In genomic region chr20:4766631-4767030, GRCh38 we compare ENCODE assay signal across 1 cellular context.
TF ChIP-seq lines count a peak whose summit lies in the region.

No MANE protein-coding gene starts in this region.

TF ChIP-seq in HepG2, 621 proteins besides CTCF, POLR2A, EP300 and RAD21:
- TF ChIP-seq ZFP36 (IDR thresholded peaks at IDR 0.05; ENCODE audit: borderline replicate concordance, low read depth, low read length, partially characterized antibody), result no peak
- no peak for TF ChIP-seq TAF1 (CRISPR knock-in tag; IDR thresholded peaks at IDR 0.05)
- no peak for TF ChIP-seq ZBTB1 (CRISPR knock-in tag; IDR thresholded peaks at IDR 0.05; ENCODE audit: borderline replicate concordance)
- TF ChIP-seq AKAP8 (CRISPR knock-in tag; IDR thresholded peaks at IDR 0.05), result no peak
- no peak for TF ChIP-seq GMEB1 (CRISPR knock-in tag; IDR thresholded peaks at IDR 0.05; ENCODE audit: borderline replicate concordance)
